ENCODE assay signal across 31 cellular contexts in genomic region chr5:154943527-154943926, GRCh38.
"Had no signal": no experiment of that assay in that cellular context is flagged by ENCODE, and none has a peak within 500 bp of the region (broad histone marks: within the 10 kb centered on the region; RNA-seq: fewer than 3 reads in every experiment).

No MANE protein-coding gene starts in this region.

- H3K4me3 Mint-ChIP-seq: activated CD4-positive, alpha-beta memory T cell treated with anti-CD3 and anti-CD28 coated beads, Interleukin-2, amount 10 ng/mL, durations not matched to agents 7 days and 5 days; activated CD8-positive, alpha-beta memory T cell treated with anti-CD3 and anti-CD28 coated beads, Interleukin-2, amount 10 ng/mL, durations not matched to agents 7 days and 5 days; activated naive CD4-positive, alpha-beta T cell treated with anti-CD3 and anti-CD28 coated beads, Interleukin-2, amount 10 ng/mL, durations not matched to agents 7 days and 5 days; activated naive CD8-positive, alpha-beta T cell treated with anti-CD3 and anti-CD28 coated beads for 36 hours had no signal

- H3K27ac Mint-ChIP-seq: activated CD4-positive, alpha-beta memory T cell treated with anti-CD3 and anti-CD28 coated beads, Interleukin-2, amount 10 ng/mL, durations not matched to agents 7 days and 5 days; activated CD8-positive, alpha-beta memory T cell treated with anti-CD3 and anti-CD28 coated beads, Interleukin-2, amount 10 ng/mL, durations not matched to agents 7 days and 5 days; activated naive CD4-positive, alpha-beta T cell treated with anti-CD3 and anti-CD28 coated beads, Interleukin-2, amount 10 ng/mL, durations not matched to agents 7 days and 5 days; activated naive CD8-positive, alpha-beta T cell treated with anti-CD3 and anti-CD28 coated beads for 36 hours had no signal

- H3K27me3 ChIP-seq: ascending aorta, MG63, Peyer's patch had no signal

- H3K9me3 Mint-ChIP-seq: activated CD4-positive, alpha-beta memory T cell treated with anti-CD3 and anti-CD28 coated beads, Interleukin-2, amount 10 ng/mL, durations not matched to agents 7 days and 5 days; activated naive CD4-positive, alpha-beta T cell treated with anti-CD3 and anti-CD28 coated beads, Interleukin-2, amount 10 ng/mL, durations not matched to agents 7 days and 5 days; activated naive CD8-positive, alpha-beta T cell treated with anti-CD3 and anti-CD28 coated beads for 36 hours had no signal

- H3K27ac ChIP-seq: ascending aorta, Peyer's patch, WERI-Rb-1 had no signal

- H3K36me3 ChIP-seq: ascending aorta, Peyer's patch had no signal

- ATAC-seq: activated CD8-positive, alpha-beta memory T cell treated with anti-CD3 and anti-CD28 coated beads, Interleukin-2, amount 10 ng/mL, durations not matched to agents 7 days and 5 days; PC-3 had no signal

- H3K9me3 ChIP-seq: ascending aorta, MG63, Peyer's patch had no signal

- H3K4me3 ChIP-seq: ascending aorta, MG63, Peyer's patch had no signal

- DNase-seq: activated CD4-positive, alpha-beta memory T cell treated with anti-CD3 and anti-CD28 coated beads, Interleukin-2, amount 10 ng/mL, durations not matched to agents 7 days and 5 days; activated CD4-positive, alpha-beta T cell treated with anti-CD3 and anti-CD28 coated beads for 1 hour; activated CD4-positive, alpha-beta T cell treated with anti-CD3 and anti-CD28 coated beads for 48 hours; activated CD4-positive, CD25-positive, alpha-beta regulatory T cell; activated CD8-positive, alpha-beta memory T cell treated with anti-CD3 and anti-CD28 coated beads for 24 hours; activated CD8-positive, alpha-beta memory T cell treated with anti-CD3 and anti-CD28 coated beads, Interleukin-2, amount 10 ng/mL, durations not matched to agents 7 days and 5 days; activated CD8-positive, alpha-beta memory T cell treated with anti-CD3 and anti-CD28 coated beads, Interleukin-2, amount 50 U/mL, for 48 hours; activated effector memory CD4-positive, alpha-beta T cell treated with Interleukin-2 at 50 U/mL for 16 hours; activated naive CD4-positive, alpha-beta T cell treated with anti-CD3 and anti-CD28 coated beads, Interleukin-2, amount 10 ng/mL, durations not matched to agents 7 days and 5 days; activated naive CD8-positive, alpha-beta T cell treated with anti-CD3 and anti-CD28 coated beads for 36 hours; activated T-cell treated with anti-CD3 and anti-CD28 coated beads, Interleukin-2, amount 50 U/mL, for 48 hours; amygdala; Karpas-422; KBM-7; MG63; NCI-H1048; NCI-H1436 treated with DMSO at 0.1 percent for 48 hours; NCI-H1694 treated with DMSO at 0.1 percent for 48 hours; NCI-H2029; NCI-H2171; NCI-H2227 treated with DMSO at 0.1 percent for 48 hours; NCI-H446; NCI-H524; NCI-H69; PC-3; Peyer's patch; RPMI8226; SIG-M5; T1000; WERI-Rb-1 had no signal

- H3K27me3 Mint-ChIP-seq: activated CD4-positive, alpha-beta memory T cell treated with anti-CD3 and anti-CD28 coated beads, Interleukin-2, amount 10 ng/mL, durations not matched to agents 7 days and 5 days; activated CD8-positive, alpha-beta memory T cell treated with anti-CD3 and anti-CD28 coated beads, Interleukin-2, amount 10 ng/mL, durations not matched to agents 7 days and 5 days; activated naive CD4-positive, alpha-beta T cell treated with anti-CD3 and anti-CD28 coated beads, Interleukin-2, amount 10 ng/mL, durations not matched to agents 7 days and 5 days; activated naive CD8-positive, alpha-beta T cell treated with anti-CD3 and anti-CD28 coated beads for 36 hours had no signal
